In genomic region chr17:44184212-44184810, GRCh38 we compare ENCODE assay signal across 18 cellular contexts. TPM values are rescaled to one million over a fixed set of nuclear protein-coding genes. Genes with fewer than 3 reads are reported as not detected.
DNase-seq lines count a peak whose midpoint lies in the region; ATAC-seq and TF ChIP-seq lines count a peak whose summit lies in the region.
"Had no signal": no experiment of that assay in that cellular context is flagged by ENCODE, and none has a peak within 500 bp of the region (broad histone marks: within the 10 kb centered on the region; RNA-seq: fewer than 3 reads in every experiment).

No MANE protein-coding gene starts in this region.

- H3K4me3 ChIP-seq in KMS-11 (IDR thresholded peaks at IDR 0.05; ENCODE audit: insufficient read depth, low read depth, low read length) (no peak overlapping the region), trophoblast cell (ENCODE audit: low read depth, low read length) (no peak overlapping the region), H7 (ENCODE audit: insufficient read depth, low read depth, low read length) (no peak overlapping the region)
- H3K4me3 ChIP-seq: right atrium auricular region had no signal

- H3K9me3 ChIP-seq in trophoblast cell (ENCODE audit: insufficient read depth, low read depth, low read length), result no peaks in the 10 kb centered on the region
- H3K9me3 ChIP-seq: right atrium auricular region, thoracic aorta had no signal

- no peak for ATAC-seq in activated CD4-positive, alpha-beta T cell treated with anti-CD3 and anti-CD28 coated beads for 36 hours
- no peak for ATAC-seq in HG02981 (IDR thresholded peaks at IDR 0.05; ENCODE audit: unreplicated experiment)

- H2AK5ac ChIP-seq in trophoblast cell (ENCODE audit: low read length), result no peak overlapping the region

- peak overlapping the region; percentile 47 for H3K4me2 ChIP-seq in KMS-11
- no peak overlapping the region for H3K4me2 ChIP-seq in trophoblast cell (ENCODE audit: low read length)

- no peak overlapping the region for H4K91ac ChIP-seq in trophoblast cell (ENCODE audit: low read depth, low read length)

- no peak overlapping the region for H3K18ac ChIP-seq in trophoblast cell (ENCODE audit: low read length)

- H2AFZ ChIP-seq in KMS-11 (ENCODE audit: low read depth), result no peak overlapping the region
- no peak overlapping the region for H2AFZ ChIP-seq in trophoblast cell (ENCODE audit: insufficient read depth, low read length, poor library complexity)

- H2BK12ac ChIP-seq in trophoblast cell (ENCODE audit: low read length), result no peak overlapping the region

- no peaks in the 10 kb centered on the region for H3K9me3 Mint-ChIP-seq in activated CD4-positive, alpha-beta T cell treated with anti-CD3 and anti-CD28 coated beads for 36 hours (ENCODE audit: low read depth)
- no peaks in the 10 kb centered on the region for H3K9me3 Mint-ChIP-seq in activated naive CD8-positive, alpha-beta T cell (ENCODE audit: low read depth)

- peak overlapping the region; percentile 18 for H3K4ac ChIP-seq in trophoblast cell (ENCODE audit: low read depth, low read length)

- no peaks in the 10 kb centered on the region for H4K20me1 ChIP-seq in KMS-11 (ENCODE audit: insufficient read depth)

- no peak overlapping the region for H3K23ac ChIP-seq in trophoblast cell (ENCODE audit: low read length)

- H3K79me2 ChIP-seq in KMS-11 (ENCODE audit: insufficient read depth, low read depth) (peaks cover 55% of the 10 kb centered on the region), trophoblast cell (ENCODE audit: control insufficient read depth, insufficient read depth, low read length, poor library complexity) (peaks cover 10% of the 10 kb centered on the region)

- H3K4me1 Mint-ChIP-seq in activated CD4-positive, alpha-beta T cell treated with anti-CD3 and anti-CD28 coated beads for 36 hours, result peaks cover 32% of the 10 kb centered on the region
- peaks cover 37% of the 10 kb centered on the region for H3K4me1 Mint-ChIP-seq in activated naive CD8-positive, alpha-beta T cell (ENCODE audit: low read depth)

- H3K27me3 Mint-ChIP-seq in activated CD4-positive, alpha-beta T cell treated with anti-CD3 and anti-CD28 coated beads for 36 hours, result no peaks in the 10 kb centered on the region
- no peaks in the 10 kb centered on the region for H3K27me3 Mint-ChIP-seq in activated naive CD8-positive, alpha-beta T cell

- no peak overlapping the region for H2BK120ac ChIP-seq in trophoblast cell (ENCODE audit: insufficient read depth, low read length, poor library complexity)

- H3K36me3 Mint-ChIP-seq in activated CD4-positive, alpha-beta T cell treated with anti-CD3 and anti-CD28 coated beads for 36 hours (ENCODE audit: low read depth), result peaks cover 16% of the 10 kb centered on the region
- H3K36me3 Mint-ChIP-seq in activated naive CD8-positive, alpha-beta T cell, result peaks cover 2% of the 10 kb centered on the region

- intact Hi-C loops in activated CD4-positive, alpha-beta T cell treated with anti-CD3 and anti-CD28 coated beads for 36 hours (cut with DNase I, micrococcal nuclease), result no loop called here

- H3K4me1 ChIP-seq in KMS-11 (ENCODE audit: low read depth, poor library complexity, severe bottlenecking) (peaks cover 50% of the 10 kb centered on the region), trophoblast cell (ENCODE audit: control insufficient read depth in 1 of 2, insufficient read depth in 2 of 2, low read length in 2 of 2) (peaks cover 0 to 7% of the 10 kb centered on the region in 2 experiments)

- peak overlapping the region; percentile 19 for H3K4me3 Mint-ChIP-seq in activated CD4-positive, alpha-beta T cell treated with anti-CD3 and anti-CD28 coated beads for 36 hours
- peak overlapping the region; percentile 99 for H3K4me3 Mint-ChIP-seq in activated naive CD8-positive, alpha-beta T cell

- POLR2A ChIA-PET in activated CD4-positive, alpha-beta T cell treated with anti-CD3 and anti-CD28 coated beads for 36 hours (lab: Charles Lee), result interaction anchor here (0.6 to 2.9 kb wide), 3 partner anchors 26 to 327 kb away, joined by 3 to 20 read pairs (median 7); no protein-coding TSS in a partner anchor

- peaks cover 9% of the 10 kb centered on the region for H3K79me1 ChIP-seq in trophoblast cell (ENCODE audit: low read length)

- peaks cover 10% of the 10 kb centered on the region; the same call in 1 of the 2 replicates for H3K36me3 ChIP-seq in KMS-11 (ENCODE audit: insufficient read depth)
- peaks cover 22 to 23% of the 10 kb centered on the region in 2 experiments for H3K36me3 ChIP-seq in trophoblast cell (ENCODE audit: control insufficient read depth in 1 of 2, insufficient read depth in 2 of 2, low read length in 2 of 2)
- peaks cover 13% of the 10 kb centered on the region for H3K36me3 ChIP-seq in H7 (replicated peaks; ENCODE audit: control insufficient read depth, insufficient read depth, low read length)

- H3K14ac ChIP-seq in trophoblast cell (ENCODE audit: low read length), result no peak overlapping the region

- TF ChIP-seq CTCF in KMS-11 (conservative IDR thresholded peaks at IDR 0.05; ENCODE audit: low read depth, low read length), result no peak

- H3K27ac ChIP-seq in KMS-11, result peak overlapping the region; percentile 67; the same call in 1 of the 2 replicates
- H3K27ac ChIP-seq in trophoblast cell (ENCODE audit: low read depth, low read length), result no peak overlapping the region
- H3K27ac ChIP-seq: right atrium auricular region, thoracic aorta had no signal

- H3K27ac Mint-ChIP-seq in activated CD4-positive, alpha-beta T cell treated with anti-CD3 and anti-CD28 coated beads for 36 hours, result no peak overlapping the region
- peak overlapping the region; percentile 41 for H3K27ac Mint-ChIP-seq in activated naive CD8-positive, alpha-beta T cell

- DNase-seq in activated CD4-positive, alpha-beta T cell treated with anti-CD3 and anti-CD28 coated beads for 36 hours, result no peak
- DNase-seq in activated CD4-positive, alpha-beta T cell treated with anti-CD3 and anti-CD28 coated beads, Interleukin-2, amount 50 U/mL, for 1 hour, result no peak
- DNase-seq in trophoblast cell, result no peak
- DNase-seq in H7, result no peak
- no peak for DNase-seq in NCI-H2081 (lab: John Stamatoyannopoulos, UW)
- DNase-seq: activated CD4-positive, alpha-beta T cell treated with anti-CD3 and anti-CD28 coated beads for 48 hours; erythroblast; NCI-H1092; NCI-H2171 treated with DMSO at 0.1 percent for 48 hours; SHP77 treated with DMSO at 0.1 percent for 48 hours; stimulated activated CD4-positive, alpha-beta T cell treated with anti-CD3 and anti-CD28 coated beads, Interleukin-2, amount 100 ng/mL, for 48 hours had no signal

- H4K8ac ChIP-seq in trophoblast cell (ENCODE audit: low read depth, low read length), result no peak overlapping the region

- WGBS in trophoblast cell (ENCODE audit: extremely low coverage, insufficient coverage, insufficient read length), result no CpG with 5 or more reads among the region's 8 CpGs

- H2BK5ac ChIP-seq in trophoblast cell (ENCODE audit: low read depth, low read length, poor library complexity), result no peak overlapping the region

- CTCF ChIA-PET in activated CD4-positive, alpha-beta T cell treated with anti-CD3 and anti-CD28 coated beads for 36 hours (lab: Charles Lee), result interaction anchor here (0.6 to 2.8 kb wide), 8 partner anchors 10 to 190 kb away, joined by 3 to 17 read pairs (median 4); partner anchors contain the start of genes GRN and HDAC5

- no peaks in the 10 kb centered on the region for H3K27me3 ChIP-seq in KMS-11 (ENCODE audit: insufficient read depth, low read depth)
- H3K27me3 ChIP-seq in trophoblast cell (ENCODE audit: insufficient read depth, low read length), result no peaks in the 10 kb centered on the region
- H3K27me3 ChIP-seq in H7 (ENCODE audit: control insufficient read depth, insufficient read depth, low read length), result no peaks in the 10 kb centered on the region
- H3K27me3 ChIP-seq: right atrium auricular region had no signal

- H3K9ac ChIP-seq in KMS-11, result no peak overlapping the region
- no peak overlapping the region for H3K9ac ChIP-seq in trophoblast cell (ENCODE audit: low read length)

- no peak overlapping the region for H4K12ac ChIP-seq in trophoblast cell (ENCODE audit: low read depth, low read length)

RNA-seq across cellular contexts. Expression of gene TMUB2, which starts 2.5 kb away (rescaled TPM):
- total RNA-seq in activated CD4-positive, alpha-beta T cell treated with anti-CD3 and anti-CD28 coated beads for 36 hours, result 10 to 100 TPM; 19.8 to 20.3 TPM
- polyA plus RNA-seq in trophoblast cell (2013), result 36.3 and 39.2 TPM in 2 replicates
- 19.1 and 25.7 TPM in 2 replicates for total RNA-seq in H7 (2014; rRNA removed; shearing (Covaris generic))

RNA-seq across cellular contexts. Expression of gene ASB16, which starts 13.8 kb away (rescaled TPM):
- under 1 TPM; 0.14 TPM for total RNA-seq in activated CD4-positive, alpha-beta T cell treated with anti-CD3 and anti-CD28 coated beads for 36 hours
- polyA plus RNA-seq in trophoblast cell (2013), result 0.30 and 0.35 TPM in 2 replicates
- 0.17 TPM in 1 of 2 replicates, not detected in the other for total RNA-seq in H7 (2014; rRNA removed; shearing (Covaris generic))
- total RNA-seq: H4, lung microvascular endothelial cell had no signal

RNA-seq across cellular contexts. Expression of gene ATXN7L3, which starts 15.4 kb away (rescaled TPM):
- 10 to 100 TPM; 66.3 to 70.6 TPM for total RNA-seq in activated CD4-positive, alpha-beta T cell treated with anti-CD3 and anti-CD28 coated beads for 36 hours
- 78.0 and 80.6 TPM in 2 replicates for polyA plus RNA-seq in trophoblast cell (2013)
- total RNA-seq in H7 (2014; rRNA removed; shearing (Covaris generic)), result 80.6 and 83.4 TPM in 2 replicates

RNA-seq across cellular contexts. Expression of gene UBTF, which starts 35.2 kb away (rescaled TPM):
- total RNA-seq in activated CD4-positive, alpha-beta T cell treated with anti-CD3 and anti-CD28 coated beads for 36 hours, result 100 to 1,000 TPM; 127 to 162 TPM
- 57.0 and 58.2 TPM in 2 replicates for polyA plus RNA-seq in trophoblast cell (2013)
- total RNA-seq in H7 (2014; rRNA removed; shearing (Covaris generic)), result 63.3 and 66.2 TPM in 2 replicates

RNA-seq across cellular contexts. Expression of gene HROB, which starts 42.6 kb away (rescaled TPM):
- total RNA-seq in activated CD4-positive, alpha-beta T cell treated with anti-CD3 and anti-CD28 coated beads for 36 hours, result 10 to 100 TPM; 17.1 to 23.3 TPM
- polyA plus RNA-seq in trophoblast cell (2013), result 11.6 and 11.7 TPM in 2 replicates
- total RNA-seq in H7 (2014; rRNA removed; shearing (Covaris generic)), result 12.9 and 15.7 TPM in 2 replicates
